Comparison of ENCODE assay signal across 1 cellular context in the genomic region with DNA sequence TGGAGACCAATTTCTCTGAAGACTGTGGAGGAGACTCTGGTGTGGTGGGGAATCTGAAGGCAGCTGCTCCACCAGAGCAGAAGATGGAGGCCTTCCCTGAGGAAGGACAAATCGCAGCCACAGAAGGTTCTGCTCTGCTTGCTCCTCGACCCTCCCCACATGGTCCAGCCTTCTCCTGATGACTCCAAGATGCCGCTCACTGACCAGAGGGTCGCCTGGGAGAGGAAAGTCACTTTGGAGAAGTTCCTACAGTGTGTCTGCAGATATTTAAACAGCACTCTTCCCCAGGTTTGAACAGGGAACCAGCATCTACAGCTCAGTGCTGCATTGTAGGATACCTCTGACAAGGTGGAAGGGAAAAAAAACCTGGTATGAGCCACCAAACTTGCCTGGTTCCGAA.
TF ChIP-seq lines count a peak whose summit lies in the region.

No MANE protein-coding gene starts in this region.

TF ChIP-seq in HepG2, 621 proteins besides CTCF, POLR2A, EP300 and RAD21:
- TF ChIP-seq CENPX (CRISPR knock-in tag; IDR thresholded peaks at IDR 0.05) (no peak), AGO2 (optimal IDR thresholded peaks at IDR 0.05; ENCODE audit: low read depth, low read length) (peak; percentile 70), POLR2G (IDR thresholded peaks at IDR 0.05; ENCODE audit: low read depth, low read length) (0 out of 2 replicates have a peak, but pooled peaks have one; percentile 26), RBM22 (optimal IDR thresholded peaks at IDR 0.05; ENCODE audit: low read length) (peak; percentile 66)
